ENCODE assay signal across 22 cellular contexts in genomic region chr6:119172813-119173212, GRCh38.
DNase-seq lines count a peak whose midpoint lies in the region; ATAC-seq, FAIRE-seq and TF ChIP-seq lines count a peak whose summit lies in the region.
"Had no signal": no experiment of that assay in that cellular context is flagged by ENCODE, and none has a peak within 500 bp of the region (broad histone marks: within the 10 kb centered on the region; RNA-seq: fewer than 3 reads in every experiment).

No MANE protein-coding gene starts in this region.

- DNase-seq in EL (peak; percentile 7), LHCN-M2 (ENCODE audit: low read depth) (peak; percentile 54), bronchial epithelial cell (ENCODE audit: low read depth) (peak; percentile 55), left lobe of liver (ENCODE audit: low spot score) (no peak), NCI-H748 (lab: John Stamatoyannopoulos, UW; ENCODE audit: unreplicated experiment) (no peak), NCI-H2029 treated with DMSO at 0.1 percent for 48 hours (lab: John Stamatoyannopoulos, UW) (no peak)
- DNase-seq in stimulated activated CD4-positive, alpha-beta T cell treated with anti-CD3 and anti-CD28 coated beads, Interleukin-15, amount 100 ng/mL, for 24 hours = no peak
- DNase-seq: ACHN; activated B cell treated with CpG ODN at 0.5 μM for 24 hours; activated CD4-positive, alpha-beta memory T cell treated with anti-CD3 and anti-CD28 coated beads, Interleukin-2, amount 10 ng/mL, durations not matched to agents 7 days and 5 days; activated naive CD4-positive, alpha-beta T cell treated with anti-CD3 and anti-CD28 coated beads, Interleukin-2, amount 50 U/mL, for 16 hours; activated T-cell treated with anti-CD3 and anti-CD28 coated beads, Interleukin-2, amount 50 U/mL, for 48 hours; colonic mucosa; Karpas-422; left ventricle myocardium inferior; NCI-H2171; SJCRH30 had no signal

- no peak overlapping the region for H3K4me3 ChIP-seq in bronchial epithelial cell (ENCODE audit: low read depth, low read length)
- H3K4me3 ChIP-seq: colonic mucosa, left ventricle myocardium inferior, neural progenitor cell, SJCRH30, thoracic aorta had no signal

- no peak for TF ChIP-seq CTCF in bronchial epithelial cell (IDR thresholded peaks at IDR 0.05; ENCODE audit: insufficient read depth, low read length, severe bottlenecking)

- FAIRE-seq in bronchial epithelial cell (lab: Jason Lieb, UNC) = no peak
- FAIRE-seq: endometrium, GM18507 had no signal

- peak; percentile 23 for ATAC-seq in left lobe of liver
- no peak for ATAC-seq in GM19023 (IDR thresholded peaks at IDR 0.05; ENCODE audit: unreplicated experiment)

- no peaks in the 10 kb centered on the region for H3K27me3 ChIP-seq in bronchial epithelial cell (ENCODE audit: control insufficient read depth, insufficient read depth, low read length)
- H3K27me3 ChIP-seq: colonic mucosa, neural progenitor cell, SJCRH30 had no signal

- no peaks in the 10 kb centered on the region for H3K36me3 ChIP-seq in bronchial epithelial cell (ENCODE audit: control insufficient read depth, insufficient read depth, low read length)
- H3K36me3 ChIP-seq: colonic mucosa, left ventricle myocardium inferior, neural progenitor cell, SJCRH30, thoracic aorta had no signal

Comparison
In these comparisons a context has a peak if more than half of its experiments do, and no peak if none do; other contexts are left out.
1. DNase-seq: peak in EL (single experiment), LHCN-M2 (single experiment) and bronchial epithelial cell (single experiment); none in left lobe of liver (single experiment), NCI-H748 (single experiment), stimulated activated CD4-positive, alpha-beta T cell treated with anti-CD3 and anti-CD28 coated beads, Interleukin-15, amount 100 ng/mL, for 24 hours (single experiment) and NCI-H2029 treated with DMSO at 0.1 percent for 48 hours (single experiment).